18 cellular contexts compared by ENCODE assay signal in the genomic region with DNA sequence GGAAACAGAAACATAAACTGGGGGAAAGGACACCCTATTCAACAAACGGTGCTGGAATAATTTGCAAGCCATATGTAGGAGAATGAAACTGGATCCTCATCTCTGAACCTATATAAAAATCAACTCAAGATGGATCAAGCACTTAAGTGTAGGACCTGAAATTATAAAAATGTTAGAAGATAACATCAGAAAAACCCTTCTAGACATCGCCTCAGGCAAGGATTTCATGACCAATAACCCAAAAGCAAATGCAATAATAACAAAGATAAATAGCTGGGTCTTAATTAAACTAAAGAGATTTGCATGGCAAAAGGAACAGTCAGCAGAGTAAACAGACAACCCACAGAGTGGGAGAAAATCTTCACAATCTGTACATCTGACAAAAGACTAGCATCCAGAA.
DNase-seq lines count a peak whose midpoint lies in the region; ATAC-seq and TF ChIP-seq lines count a peak whose summit lies in the region.
"Had no signal": no experiment of that assay in that cellular context is flagged by ENCODE, and none has a peak within 500 bp of the region (broad histone marks: within the 10 kb centered on the region; RNA-seq: fewer than 3 reads in every experiment).

No MANE protein-coding gene starts in this region.

- H3K4me1 Mint-ChIP-seq in osteocyte (ENCODE audit: unreplicated experiment) = peaks cover 30% of the 10 kb centered on the region
- H3K4me1 Mint-ChIP-seq: B cell; CD4-positive, CD25-positive, alpha-beta regulatory T cell had no signal

- peaks cover 21% of the 10 kb centered on the region for H3K4me1 ChIP-seq in HAP-1
- H3K4me1 ChIP-seq: BLaER1, Caco-2 had no signal

- no peak overlapping the region for H3K4me3 ChIP-seq in HAP-1
- H3K4me3 ChIP-seq: BLaER1 had no signal

- DNase-seq in NCI-H146 (lab: John Stamatoyannopoulos, UW) = peak; percentile 0
- no peak for DNase-seq in NCI-H146 treated with DMSO at 0.1 percent for 48 hours (lab: John Stamatoyannopoulos, UW; ENCODE audit: unreplicated experiment)
- DNase-seq in HAP-1 (ENCODE audit: low spot score in 2 of 2) = peak; percentile 56 to 88
- DNase-seq in NCI-H69 (lab: John Stamatoyannopoulos, UW) = peak; percentile 79
- DNase-seq in osteocyte (ENCODE audit: extremely low spot score, unreplicated experiment) = no peak
- no peak for DNase-seq in A172 (ENCODE audit: low spot score)
- no peak for DNase-seq in left ventricle myocardium superior
- DNase-seq: 8988T; Caco-2; CD4-positive, CD25-positive, alpha-beta regulatory T cell; CD8-positive, alpha-beta T cell; DMS153; DND-41; GOT3 had no signal

- H3K9me3 Mint-ChIP-seq in osteocyte (ENCODE audit: unreplicated experiment) = peaks cover 14% of the 10 kb centered on the region

- H3K4me3 Mint-ChIP-seq in osteocyte (ENCODE audit: unreplicated experiment) = no peak overlapping the region
- H3K4me3 Mint-ChIP-seq: B cell; CD4-positive, CD25-positive, alpha-beta regulatory T cell; CD8-positive, alpha-beta T cell had no signal

- ATAC-seq in left ventricle myocardium superior = no peak
- ATAC-seq in HG03175 (IDR thresholded peaks at IDR 0.05; ENCODE audit: unreplicated experiment) = no peak
- ATAC-seq: CD8-positive, alpha-beta T cell; HCT116 had no signal

- no peaks in the 10 kb centered on the region for H3K36me3 Mint-ChIP-seq in osteocyte (ENCODE audit: unreplicated experiment)
- H3K36me3 Mint-ChIP-seq: CD4-positive, CD25-positive, alpha-beta regulatory T cell; CD8-positive, alpha-beta T cell had no signal

- no peak for TF ChIP-seq CTCF in osteocyte (IDR thresholded peaks at IDR 0.05)

- H3K36me3 ChIP-seq in HAP-1 (replicated peaks) = no peaks in the 10 kb centered on the region
- H3K36me3 ChIP-seq: BLaER1 had no signal

- no peaks in the 10 kb centered on the region for H3K27me3 ChIP-seq in HAP-1 (ENCODE audit: low read depth)
- H3K27me3 ChIP-seq: BLaER1 had no signal

- in situ Hi-C loops in HAP-1 (cut with MboI; ENCODE audit: low sequenced_read_pairs) = no loop called here

- H3K27ac Mint-ChIP-seq in osteocyte (ENCODE audit: unreplicated experiment) = peak overlapping the region; percentile 73
- H3K27ac Mint-ChIP-seq: B cell; CD4-positive, CD25-positive, alpha-beta regulatory T cell; CD8-positive, alpha-beta T cell had no signal

- no peaks in the 10 kb centered on the region for H3K9me3 ChIP-seq in HAP-1
- H3K9me3 ChIP-seq: BLaER1, Caco-2 had no signal

- intact Hi-C loops in left ventricle myocardium superior (cut with micrococcal nuclease) = no loop called here

- H3K27me3 Mint-ChIP-seq in osteocyte (ENCODE audit: unreplicated experiment) = no peaks in the 10 kb centered on the region
- H3K27me3 Mint-ChIP-seq: B cell; CD4-positive, CD25-positive, alpha-beta regulatory T cell had no signal

Comparison
In these comparisons a context has a peak if more than half of its experiments do, and no peak if none do; other contexts are left out.
1. DNase-seq: peak in NCI-H146 (single experiment), HAP-1 (2 of 2) and NCI-H69 (single experiment); none in NCI-H146 treated with DMSO at 0.1 percent for 48 hours (single experiment), osteocyte (single experiment), A172 (single experiment) and left ventricle myocardium superior (single experiment).